Comparison of ENCODE assay signal across 7 cellular contexts in genomic region chr11:44595964-44596381, GRCh38. TPM values are rescaled to one million over a fixed set of nuclear protein-coding genes. Genes with fewer than 3 reads are reported as not detected.
A peak's percentile ranks its signal among the peaks of the same experiment; 100 is the strongest.
DNase-seq lines count a peak whose midpoint lies in the region; ATAC-seq and TF ChIP-seq lines count a peak whose summit lies in the region.

No MANE protein-coding gene starts in this region.

- H3K4me1 ChIP-seq in MM.1S (ENCODE audit: low read length) (peaks cover 30% of the 10 kb centered on the region), adipocyte (ENCODE audit: control insufficient read depth, insufficient read depth, low read length) (peaks cover 47% of the 10 kb centered on the region)

- no peak for TF ChIP-seq CTCF in MM.1S (IDR thresholded peaks at IDR 0.05; ENCODE audit: low read length)
- no peak for TF ChIP-seq CTCF in mesothelial cell of epicardium (IDR thresholded peaks at IDR 0.05; ENCODE audit: unreplicated experiment)

- H2AFZ ChIP-seq in MM.1S (ENCODE audit: low read length), result peak overlapping the region; percentile 72

- H3K9me3 Mint-ChIP-seq in stimulated activated naive CD8-positive, alpha-beta T cell treated with anti-CD3 and anti-CD28 coated beads, Interleukin-15, amount 100 ng/mL, for 72 hours, result no peaks in the 10 kb centered on the region
- H3K9me3 Mint-ChIP-seq in mesothelial cell of epicardium, result no peaks in the 10 kb centered on the region

- H3K4me3 ChIP-seq in MM.1S (ENCODE audit: low read length), result peak overlapping the region; percentile 38; the same call in 1 of the 2 replicates
- H3K4me3 ChIP-seq in adipocyte (ENCODE audit: low read length), result peak overlapping the region; percentile 21

- H4K20me1 ChIP-seq in MM.1S (ENCODE audit: insufficient read depth, low read length), result no peaks in the 10 kb centered on the region

- H3K9me3 ChIP-seq in MM.1S (replicated peaks; ENCODE audit: insufficient read depth, low read length) (no peaks in the 10 kb centered on the region), adipocyte (ENCODE audit: control insufficient read depth, low read length) (no peaks in the 10 kb centered on the region)

- peak overlapping the region; percentile 95 for H3K27ac ChIP-seq in MM.1S (ENCODE audit: low read length)

- H3K9ac ChIP-seq in MM.1S (ENCODE audit: low read length), result peak overlapping the region; percentile 66
- H3K9ac ChIP-seq in adipocyte (ENCODE audit: low read length), result peak overlapping the region; percentile 40

- no peaks in the 10 kb centered on the region for H3K9me2 ChIP-seq in MM.1S (replicated peaks; ENCODE audit: insufficient read depth, low read length)

- peaks cover 15% of the 10 kb centered on the region; the same call in 1 of the 2 replicates for H3K79me2 ChIP-seq in MM.1S (ENCODE audit: low read length)

- peaks cover 12% of the 10 kb centered on the region for H3F3A ChIP-seq in MM.1S (ENCODE audit: insufficient read depth, low read length)

- H3K4me2 ChIP-seq in MM.1S (ENCODE audit: low read depth, low read length), result peak overlapping the region; percentile 84

- no peaks in the 10 kb centered on the region for H3K27me3 ChIP-seq in MM.1S (replicated peaks; ENCODE audit: insufficient read depth, low read length)
- no peaks in the 10 kb centered on the region for H3K27me3 ChIP-seq in adipocyte (replicated peaks; ENCODE audit: control insufficient read depth, insufficient read depth, low read length)

- no peaks in the 10 kb centered on the region for H3K36me3 Mint-ChIP-seq in mesothelial cell of epicardium

- ATAC-seq in left lobe of liver, result peak; percentile 93
- no peak for ATAC-seq in stimulated activated naive CD8-positive, alpha-beta T cell treated with anti-CD3 and anti-CD28 coated beads, Interleukin-15, amount 100 ng/mL, for 72 hours

- H3K27me3 Mint-ChIP-seq in stimulated activated naive CD8-positive, alpha-beta T cell treated with anti-CD3 and anti-CD28 coated beads, Interleukin-15, amount 100 ng/mL, for 72 hours, result no peaks in the 10 kb centered on the region
- H3K27me3 Mint-ChIP-seq in mesothelial cell of epicardium (ENCODE audit: low read depth), result no peaks in the 10 kb centered on the region

- H3K27ac Mint-ChIP-seq in stimulated activated naive CD8-positive, alpha-beta T cell treated with anti-CD3 and anti-CD28 coated beads, Interleukin-15, amount 100 ng/mL, for 72 hours, result peak overlapping the region; percentile 43 to 81
- no peak overlapping the region for H3K27ac Mint-ChIP-seq in mesothelial cell of epicardium

- H3K4me3 Mint-ChIP-seq in stimulated activated naive CD8-positive, alpha-beta T cell treated with anti-CD3 and anti-CD28 coated beads, Interleukin-15, amount 100 ng/mL, for 72 hours, result peak overlapping the region; percentile 53 to 76
- H3K4me3 Mint-ChIP-seq in mesothelial cell of epicardium, result no peak overlapping the region

- DNase-seq in MM.1S, result no peak
- no peak for DNase-seq in adipocyte (ENCODE audit: low read depth)
- DNase-seq in left lobe of liver (ENCODE audit: low spot score), result peak; percentile 90
- no peak for DNase-seq in stimulated activated naive CD8-positive, alpha-beta T cell treated with anti-CD3 and anti-CD28 coated beads, Interleukin-15, amount 100 ng/mL, for 72 hours
- DNase-seq in DMS53 (lab: John Stamatoyannopoulos, UW), result no peak
- no peak for DNase-seq in NAMALWA (ENCODE audit: low spot score)
- DNase-seq in mesothelial cell of epicardium (ENCODE audit: low spot score in 2 of 2, unreplicated experiment in 2 of 2), result no peak

- H3K4me1 Mint-ChIP-seq in stimulated activated naive CD8-positive, alpha-beta T cell treated with anti-CD3 and anti-CD28 coated beads, Interleukin-15, amount 100 ng/mL, for 72 hours, result peaks cover 96% of the 10 kb centered on the region
- peaks cover 10% of the 10 kb centered on the region for H3K4me1 Mint-ChIP-seq in mesothelial cell of epicardium

- H3K36me3 ChIP-seq in MM.1S (replicated peaks; ENCODE audit: insufficient read depth, low read length) (no peaks in the 10 kb centered on the region), adipocyte (ENCODE audit: control insufficient read depth, insufficient read depth, low read length, severe bottlenecking) (no peaks in the 10 kb centered on the region)

RNA-seq across cellular contexts. Expression of gene CD82, which starts 30.5 kb away (rescaled TPM):
- total RNA-seq in left lobe of liver (60.6 TPM), mesothelial cell of epicardium (10.6 to 11.8 TPM (median 11.2 TPM) in 3 replicates)
